Comparison of ENCODE assay signal across 1 cellular context in genomic region chr14:96461950-96462798, GRCh38.
TF ChIP-seq lines count a peak whose summit lies in the region.

No MANE protein-coding gene starts in this region.

TF ChIP-seq in HepG2, 621 proteins besides CTCF, POLR2A, EP300 and RAD21 (continued from another document and continues in another):
- 0 out of 2 replicates have a peak, but pooled peaks have one; percentile 13 for TF ChIP-seq ZNF362 (CRISPR knock-in tag; IDR thresholded peaks at IDR 0.05; ENCODE audit: borderline replicate concordance)
- no peak for TF ChIP-seq RBM39 (IDR thresholded peaks at IDR 0.05; ENCODE audit: low read depth, low read length, poor library complexity, severe bottlenecking)
- TF ChIP-seq AGO1 (IDR thresholded peaks at IDR 0.05; ENCODE audit: low read depth, low read length, poor library complexity, severe bottlenecking) = no peak
- no peak for TF ChIP-seq PRPF4 (IDR thresholded peaks at IDR 0.05; ENCODE audit: low read depth, low read length, poor library complexity, severe bottlenecking)
- no peak for TF ChIP-seq PTBP1 (IDR thresholded peaks at IDR 0.05; ENCODE audit: low read depth, low read length, poor library complexity, severe bottlenecking)
- no peak for TF ChIP-seq RNF2 (conservative IDR thresholded peaks at IDR 0.05; ENCODE audit: low read depth)
- no peak for TF ChIP-seq ZFP91 (CRISPR knock-in tag; IDR thresholded peaks at IDR 0.05; ENCODE audit: borderline replicate concordance)
- no peak for TF ChIP-seq ZNF326 (CRISPR knock-in tag; IDR thresholded peaks at IDR 0.05; ENCODE audit: borderline replicate concordance)
- no peak for TF ChIP-seq ZNF256 (CRISPR knock-in tag; conservative IDR thresholded peaks at IDR 0.05)
- no peak for TF ChIP-seq ZC3H13 (CRISPR knock-in tag; IDR thresholded peaks at IDR 0.05)
- peak; percentile 70 for TF ChIP-seq PPARG (CRISPR knock-in tag; conservative IDR thresholded peaks at IDR 0.05)
- TF ChIP-seq JUND (CRISPR knock-in tag; IDR thresholded peaks at IDR 0.05) = peak; percentile 47; the same call in 1 of the 2 replicates
- peak; percentile 92; the same call in 1 of the 2 replicates for TF ChIP-seq FOXK1 (CRISPR knock-in tag; IDR thresholded peaks at IDR 0.05; ENCODE audit: borderline replicate concordance, low read depth)
- TF ChIP-seq ZNF282 (IDR thresholded peaks at IDR 0.05; ENCODE audit: partially characterized antibody) = no peak
- no peak for TF ChIP-seq HNRNPH1 (optimal IDR thresholded peaks at IDR 0.05; ENCODE audit: low read depth, low read length)
- no peak for TF ChIP-seq ZSCAN25 (CRISPR knock-in tag; IDR thresholded peaks at IDR 0.05)
- no peak for TF ChIP-seq ZBTB14 (CRISPR knock-in tag; IDR thresholded peaks at IDR 0.05)
- no peak for TF ChIP-seq DMTF1 (CRISPR knock-in tag; IDR thresholded peaks at IDR 0.05)
- peak; percentile 52; the same call in 1 of the 2 replicates for TF ChIP-seq ELF1 (CRISPR knock-in tag; IDR thresholded peaks at IDR 0.05)
- TF ChIP-seq, protein P1, sequence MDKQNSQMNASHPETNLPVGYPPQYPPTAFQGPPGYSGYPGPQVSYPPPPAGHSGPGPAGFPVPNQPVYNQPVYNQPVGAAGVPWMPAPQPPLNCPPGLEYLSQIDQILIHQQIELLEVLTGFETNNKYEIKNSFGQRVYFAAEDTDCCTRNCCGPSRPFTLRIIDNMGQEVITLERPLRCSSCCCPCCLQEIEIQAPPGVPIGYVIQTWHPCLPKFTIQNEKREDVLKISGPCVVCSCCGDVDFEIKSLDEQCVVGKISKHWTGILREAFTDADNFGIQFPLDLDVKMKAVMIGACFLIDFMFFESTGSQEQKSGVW (CRISPR knock-in tag; IDR thresholded peaks at IDR 0.05; ENCODE audit: borderline replicate concordance) = no peak
- TF ChIP-seq, protein P2, sequence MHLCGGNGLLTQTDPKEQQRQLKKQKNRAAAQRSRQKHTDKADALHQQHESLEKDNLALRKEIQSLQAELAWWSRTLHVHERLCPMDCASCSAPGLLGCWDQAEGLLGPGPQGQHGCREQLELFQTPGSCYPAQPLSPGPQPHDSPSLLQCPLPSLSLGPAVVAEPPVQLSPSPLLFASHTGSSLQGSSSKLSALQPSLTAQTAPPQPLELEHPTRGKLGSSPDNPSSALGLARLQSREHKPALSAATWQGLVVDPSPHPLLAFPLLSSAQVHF (CRISPR knock-in tag; IDR thresholded peaks at IDR 0.05) = no peak
- TF ChIP-seq ZSCAN9 (CRISPR knock-in tag; IDR thresholded peaks at IDR 0.05; ENCODE audit: borderline replicate concordance) = peak; percentile 50; the same call in 1 of the 2 replicates
- TF ChIP-seq ZBTB8A (CRISPR knock-in tag; IDR thresholded peaks at IDR 0.05; ENCODE audit: borderline replicate concordance, low read depth) = no peak
- TF ChIP-seq ZNF460 (CRISPR knock-in tag; IDR thresholded peaks at IDR 0.05; ENCODE audit: borderline replicate concordance) = no peak; the same call in 1 of the 2 replicates
- TF ChIP-seq ZNF724P (CRISPR knock-in tag; IDR thresholded peaks at IDR 0.05; ENCODE audit: borderline replicate concordance) = no peak
- TF ChIP-seq STAG1 (CRISPR knock-in tag; IDR thresholded peaks at IDR 0.05) = no peak
- TF ChIP-seq JUN (CRISPR knock-in tag; IDR thresholded peaks at IDR 0.05) = peak; percentile 85; the same call in 1 of the 2 replicates
- peak; percentile 77; the same call in 1 of the 2 replicates for TF ChIP-seq ZNF788 (CRISPR knock-in tag; IDR thresholded peaks at IDR 0.05; ENCODE audit: borderline replicate concordance)
- no peak for TF ChIP-seq ZSCAN21 (CRISPR knock-in tag; IDR thresholded peaks at IDR 0.05; ENCODE audit: borderline replicate concordance)
- no peak for TF ChIP-seq ZBTB3 (CRISPR knock-in tag; IDR thresholded peaks at IDR 0.05; ENCODE audit: borderline replicate concordance, low read depth)
- no peak for TF ChIP-seq TEAD2 (CRISPR knock-in tag; IDR thresholded peaks at IDR 0.05)
- TF ChIP-seq MTERF4 (CRISPR knock-in tag; IDR thresholded peaks at IDR 0.05) = no peak
- TF ChIP-seq ZNF713 (CRISPR knock-in tag; IDR thresholded peaks at IDR 0.05) = no peak
- TF ChIP-seq FOXA3 (CRISPR knock-in tag; IDR thresholded peaks at IDR 0.05) = peak; percentile 89
- no peak for TF ChIP-seq ZNF224 (CRISPR knock-in tag; IDR thresholded peaks at IDR 0.05)
- TF ChIP-seq, protein P3, sequence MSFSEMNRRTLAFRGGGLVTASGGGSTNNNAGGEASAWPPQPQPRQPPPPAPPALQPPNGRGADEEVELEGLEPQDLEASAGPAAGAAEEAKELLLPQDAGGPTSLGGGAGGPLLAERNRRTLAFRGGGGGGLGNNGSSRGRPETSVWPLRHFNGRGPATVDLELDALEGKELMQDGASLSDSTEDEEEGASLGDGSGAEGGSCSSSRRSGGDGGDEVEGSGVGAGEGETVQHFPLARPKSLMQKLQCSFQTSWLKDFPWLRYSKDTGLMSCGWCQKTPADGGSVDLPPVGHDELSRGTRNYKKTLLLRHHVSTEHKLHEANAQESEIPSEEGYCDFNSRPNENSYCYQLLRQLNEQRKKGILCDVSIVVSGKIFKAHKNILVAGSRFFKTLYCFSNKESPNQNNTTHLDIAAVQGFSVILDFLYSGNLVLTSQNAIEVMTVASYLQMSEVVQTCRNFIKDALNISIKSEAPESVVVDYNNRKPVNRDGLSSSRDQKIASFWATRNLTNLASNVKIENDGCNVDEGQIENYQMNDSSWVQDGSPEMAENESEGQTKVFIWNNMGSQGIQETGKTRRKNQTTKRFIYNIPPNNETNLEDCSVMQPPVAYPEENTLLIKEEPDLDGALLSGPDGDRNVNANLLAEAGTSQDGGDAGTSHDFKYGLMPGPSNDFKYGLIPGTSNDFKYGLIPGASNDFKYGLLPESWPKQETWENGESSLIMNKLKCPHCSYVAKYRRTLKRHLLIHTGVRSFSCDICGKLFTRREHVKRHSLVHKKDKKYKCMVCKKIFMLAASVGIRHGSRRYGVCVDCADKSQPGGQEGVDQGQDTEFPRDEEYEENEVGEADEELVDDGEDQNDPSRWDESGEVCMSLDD (CRISPR knock-in tag; IDR thresholded peaks at IDR 0.05; ENCODE audit: borderline replicate concordance) = no peak
- TF ChIP-seq XRCC5 (optimal IDR thresholded peaks at IDR 0.05; ENCODE audit: low read length) = no peak
- no peak for TF ChIP-seq ZNF276 (CRISPR knock-in tag; IDR thresholded peaks at IDR 0.05; ENCODE audit: low read depth)
- TF ChIP-seq TOE1 (CRISPR knock-in tag; IDR thresholded peaks at IDR 0.05) = 0 out of 2 replicates have a peak, but pooled peaks have one; percentile 33
- no peak for TF ChIP-seq ZNF343 (CRISPR knock-in tag; IDR thresholded peaks at IDR 0.05)
- TF ChIP-seq SP5 (CRISPR knock-in tag; IDR thresholded peaks at IDR 0.05; ENCODE audit: borderline replicate concordance, low read depth) = peak; percentile 32; the same call in 1 of the 2 replicates
- peak; percentile 77; the same call in 1 of the 2 replicates for TF ChIP-seq ZNF678 (CRISPR knock-in tag; IDR thresholded peaks at IDR 0.05)
- TF ChIP-seq, protein P4, sequence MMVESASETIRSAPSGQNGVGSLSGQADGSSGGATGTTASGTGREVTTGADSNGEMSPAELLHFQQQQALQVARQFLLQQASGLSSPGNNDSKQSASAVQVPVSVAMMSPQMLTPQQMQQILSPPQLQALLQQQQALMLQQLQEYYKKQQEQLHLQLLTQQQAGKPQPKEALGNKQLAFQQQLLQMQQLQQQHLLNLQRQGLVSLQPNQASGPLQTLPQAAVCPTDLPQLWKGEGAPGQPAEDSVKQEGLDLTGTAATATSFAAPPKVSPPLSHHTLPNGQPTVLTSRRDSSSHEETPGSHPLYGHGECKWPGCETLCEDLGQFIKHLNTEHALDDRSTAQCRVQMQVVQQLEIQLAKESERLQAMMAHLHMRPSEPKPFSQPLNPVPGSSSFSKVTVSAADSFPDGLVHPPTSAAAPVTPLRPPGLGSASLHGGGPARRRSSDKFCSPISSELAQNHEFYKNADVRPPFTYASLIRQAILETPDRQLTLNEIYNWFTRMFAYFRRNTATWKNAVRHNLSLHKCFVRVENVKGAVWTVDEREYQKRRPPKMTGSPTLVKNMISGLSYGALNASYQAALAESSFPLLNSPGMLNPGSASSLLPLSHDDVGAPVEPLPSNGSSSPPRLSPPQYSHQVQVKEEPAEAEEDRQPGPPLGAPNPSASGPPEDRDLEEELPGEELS (CRISPR knock-in tag; IDR thresholded peaks at IDR 0.05) = peak; percentile 78
- TF ChIP-seq MEF2D (CRISPR knock-in tag; IDR thresholded peaks at IDR 0.05) = no peak
- TF ChIP-seq ZNF761 (CRISPR knock-in tag; conservative IDR thresholded peaks at IDR 0.05) = peak; percentile 63; the same call in 1 of the 2 replicates
- TF ChIP-seq SPEN (CRISPR knock-in tag; IDR thresholded peaks at IDR 0.05; ENCODE audit: low read depth) = peak; percentile 49
- TF ChIP-seq ZBTB20 (CRISPR knock-in tag; IDR thresholded peaks at IDR 0.05; ENCODE audit: borderline replicate concordance, low read depth) = no peak
- no peak for TF ChIP-seq MEIS1 (CRISPR knock-in tag; IDR thresholded peaks at IDR 0.05; ENCODE audit: borderline replicate concordance)
- no peak for TF ChIP-seq REL (CRISPR knock-in tag; conservative IDR thresholded peaks at IDR 0.05)
